ENCODE assay signal across 8 cellular contexts in the genomic region with DNA sequence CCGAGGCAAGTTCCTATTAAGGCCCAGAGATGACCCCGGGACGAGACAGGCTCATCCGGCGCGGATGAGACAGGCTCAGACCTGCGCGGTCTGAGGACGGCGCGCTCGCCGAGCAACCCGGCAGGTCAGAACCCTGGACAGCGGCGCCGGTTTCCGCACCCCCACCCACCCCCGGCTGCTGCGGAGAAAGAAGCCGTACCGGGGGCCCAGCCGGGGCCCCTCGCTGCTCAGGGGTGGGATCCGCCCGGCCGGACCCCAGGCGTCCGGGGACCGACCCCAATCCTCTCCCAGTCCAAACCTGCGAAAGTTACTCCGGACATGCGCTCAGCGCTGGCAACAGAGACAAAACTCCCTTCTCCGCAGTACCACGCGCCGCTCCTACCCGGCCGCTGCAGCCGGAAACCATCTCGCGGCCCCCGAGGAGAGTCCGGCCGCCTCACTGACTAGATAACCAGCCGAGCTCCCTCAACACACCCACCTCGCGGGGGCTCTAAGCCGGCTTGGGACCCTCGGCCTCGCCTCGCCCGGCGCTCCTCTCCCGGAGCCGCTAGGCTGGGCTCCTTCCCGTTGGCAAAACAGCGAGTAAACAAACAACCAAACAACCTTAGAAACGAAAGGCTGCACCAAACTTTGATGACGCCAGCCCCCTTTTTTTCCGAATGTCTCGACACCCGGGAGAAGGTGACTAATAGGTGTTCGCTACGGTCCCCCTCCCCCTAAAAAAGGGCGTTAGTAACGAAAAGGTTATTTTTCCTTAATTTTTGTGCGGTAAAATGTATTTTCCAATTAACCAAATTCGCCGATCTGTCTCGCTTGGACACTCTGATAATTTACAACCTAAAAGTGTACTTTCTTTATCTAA. TPM values are rescaled to one million over a fixed set of nuclear protein-coding genes. Genes with fewer than 3 reads are reported as not detected.
A peak's percentile ranks its signal among the peaks of the same experiment; 100 is the strongest.
DNase-seq lines count a peak whose midpoint lies in the region; ATAC-seq, FAIRE-seq and TF ChIP-seq lines count a peak whose summit lies in the region.

No MANE protein-coding gene starts in this region.

- H3K9ac ChIP-seq in endodermal cell (ENCODE audit: extremely low read depth, low read length, poor library complexity, severe bottlenecking) (no peak overlapping the region), mesendoderm (ENCODE audit: low read length) (no peak overlapping the region)

- H3K4me1 ChIP-seq in endodermal cell (ENCODE audit: control insufficient read depth, insufficient read depth, low read length): no peaks in the 10 kb centered on the region
- H3K4me1 ChIP-seq in mesendoderm (ENCODE audit: control insufficient read depth, low read depth, low read length): no peaks in the 10 kb centered on the region

- no peaks in the 10 kb centered on the region for H3K9me3 ChIP-seq in endodermal cell (ENCODE audit: control insufficient read depth, low read length)

- 1 to 2% methylated on average over 42 to 72 of the region's 72 CpGs for WGBS in endodermal cell (ENCODE audit: insufficient coverage in 1 of 2, insufficient read length in 1 of 2), 2 experiments
- WGBS in mesendoderm (ENCODE audit: extremely low coverage, insufficient coverage, low lambda C conversion rate): no CpG with 5 or more reads among the region's 72 CpGs

- H3K4me2 ChIP-seq in mesendoderm (ENCODE audit: low read length): peak overlapping the region; percentile 8

- intact Hi-C loops in activated CD8-positive, alpha-beta T cell treated with anti-CD3 and anti-CD28 coated beads for 36 hours (cut with micrococcal nuclease): no loop called here

- TF ChIP-seq POLR2A in GM12891 (IDR thresholded peaks at IDR 0.05; ENCODE audit: low read depth, low read length) (no peak), H54 (IDR thresholded peaks at IDR 0.05; ENCODE audit: low read depth, low read length) (no peak)

- no peaks in the 10 kb centered on the region for H3K9me3 Mint-ChIP-seq in activated CD8-positive, alpha-beta T cell treated with anti-CD3 and anti-CD28 coated beads for 36 hours
- H3K9me3 Mint-ChIP-seq in endodermal cell: no peaks in the 10 kb centered on the region
- no peaks in the 10 kb centered on the region for H3K9me3 Mint-ChIP-seq in stimulated activated effector memory CD8-positive, alpha-beta T cell treated with anti-CD3 and anti-CD28 coated beads, Interleukin-12 subunit alpha, Interleukin-12 subunit beta, amount 100 ng/mL, for 72 hours

- H3K18ac ChIP-seq in mesendoderm (ENCODE audit: low read length): no peak overlapping the region

- POLR2A ChIA-PET in activated CD8-positive, alpha-beta T cell treated with anti-CD3 and anti-CD28 coated beads for 36 hours (lab: Charles Lee): no interaction called here

- no peak overlapping the region for H2BK120ac ChIP-seq in mesendoderm (ENCODE audit: low read depth, low read length)

- H3K4me3 Mint-ChIP-seq in activated CD8-positive, alpha-beta T cell treated with anti-CD3 and anti-CD28 coated beads for 36 hours: no peak overlapping the region
- H3K4me3 Mint-ChIP-seq in endodermal cell: peak overlapping the region; percentile 45
- H3K4me3 Mint-ChIP-seq in stimulated activated effector memory CD8-positive, alpha-beta T cell treated with anti-CD3 and anti-CD28 coated beads, Interleukin-12 subunit alpha, Interleukin-12 subunit beta, amount 100 ng/mL, for 72 hours: peak overlapping the region; percentile 59

- no peak overlapping the region for H3K27ac Mint-ChIP-seq in activated CD8-positive, alpha-beta T cell treated with anti-CD3 and anti-CD28 coated beads for 36 hours
- H3K27ac Mint-ChIP-seq in endodermal cell: no peak overlapping the region
- H3K27ac Mint-ChIP-seq in stimulated activated effector memory CD8-positive, alpha-beta T cell treated with anti-CD3 and anti-CD28 coated beads, Interleukin-12 subunit alpha, Interleukin-12 subunit beta, amount 100 ng/mL, for 72 hours: no peak overlapping the region

- H2AK5ac ChIP-seq in mesendoderm (ENCODE audit: low read length): no peak overlapping the region

- no peaks in the 10 kb centered on the region for H3K36me3 Mint-ChIP-seq in activated CD8-positive, alpha-beta T cell treated with anti-CD3 and anti-CD28 coated beads for 36 hours (ENCODE audit: low read depth)
- H3K36me3 Mint-ChIP-seq in endodermal cell (ENCODE audit: low read depth): no peaks in the 10 kb centered on the region
- H3K36me3 Mint-ChIP-seq in stimulated activated effector memory CD8-positive, alpha-beta T cell treated with anti-CD3 and anti-CD28 coated beads, Interleukin-12 subunit alpha, Interleukin-12 subunit beta, amount 100 ng/mL, for 72 hours: no peaks in the 10 kb centered on the region

- H3K23ac ChIP-seq in mesendoderm (ENCODE audit: low read length): no peak overlapping the region

- peaks cover 65% of the 10 kb centered on the region for H3K27me3 Mint-ChIP-seq in activated CD8-positive, alpha-beta T cell treated with anti-CD3 and anti-CD28 coated beads for 36 hours
- peaks cover 96% of the 10 kb centered on the region for H3K27me3 Mint-ChIP-seq in endodermal cell (ENCODE audit: insufficient read depth)

- no peaks in the 10 kb centered on the region for H3K79me2 ChIP-seq in mesendoderm (ENCODE audit: control insufficient read depth, insufficient read depth, low read length)

- H3K36me3 ChIP-seq in endodermal cell (ENCODE audit: control insufficient read depth, insufficient read depth, low read length): no peaks in the 10 kb centered on the region
- H3K36me3 ChIP-seq in mesendoderm (ENCODE audit: control insufficient read depth, insufficient read depth, low read length): no peaks in the 10 kb centered on the region

- H3K56ac ChIP-seq in mesendoderm (ENCODE audit: low read length): no peak overlapping the region

- peak overlapping the region; percentile 69 for H3K4me3 ChIP-seq in endodermal cell (ENCODE audit: low read length)
- no peak overlapping the region for H3K4me3 ChIP-seq in mesendoderm (ENCODE audit: low read length)

- H3K27ac ChIP-seq in endodermal cell (ENCODE audit: low read depth, low read length) (no peak overlapping the region), mesendoderm (ENCODE audit: low read depth, low read length) (no peak overlapping the region)

- H3K79me1 ChIP-seq in mesendoderm (ENCODE audit: low read length): no peaks in the 10 kb centered on the region

- peaks cover 7% of the 10 kb centered on the region for H3K4me1 Mint-ChIP-seq in activated CD8-positive, alpha-beta T cell treated with anti-CD3 and anti-CD28 coated beads for 36 hours (ENCODE audit: low read depth)
- H3K4me1 Mint-ChIP-seq in endodermal cell: peaks cover 7% of the 10 kb centered on the region
- H3K4me1 Mint-ChIP-seq in stimulated activated effector memory CD8-positive, alpha-beta T cell treated with anti-CD3 and anti-CD28 coated beads, Interleukin-12 subunit alpha, Interleukin-12 subunit beta, amount 100 ng/mL, for 72 hours: peaks cover 16% of the 10 kb centered on the region

- peak; percentile 43 for ATAC-seq in HG03520 (IDR thresholded peaks at IDR 0.05; ENCODE audit: unreplicated experiment)
- peak; percentile 93 for ATAC-seq in activated CD8-positive, alpha-beta T cell treated with anti-CD3 and anti-CD28 coated beads for 36 hours
- ATAC-seq in stimulated activated effector memory CD8-positive, alpha-beta T cell treated with anti-CD3 and anti-CD28 coated beads, Interleukin-12 subunit alpha, Interleukin-12 subunit beta, amount 100 ng/mL, for 72 hours: peak; percentile 88

- no peak overlapping the region for H2BK5ac ChIP-seq in mesendoderm (ENCODE audit: low read length)

- no peak overlapping the region for H4K5ac ChIP-seq in mesendoderm (ENCODE audit: low read length)

- no peak overlapping the region for H3K4ac ChIP-seq in mesendoderm (ENCODE audit: low read depth, low read length)

- CTCF ChIA-PET in activated CD8-positive, alpha-beta T cell treated with anti-CD3 and anti-CD28 coated beads for 36 hours (lab: Charles Lee): interaction anchor here (0.7 kb wide), 1 partner anchor 520 kb away, joined by 3 read pairs; no protein-coding TSS in a partner anchor

- no peak overlapping the region for H2BK15ac ChIP-seq in mesendoderm (replicated peaks; ENCODE audit: low read depth)

- DNase-seq in GM12891 (ENCODE audit: insufficient read length, low spot score) (peak; percentile 80), endodermal cell (peak; percentile 92), mesendoderm (peak; percentile 76), H54 (ENCODE audit: insufficient read length, low spot score) (no peak), H4 (ENCODE audit: low spot score) (no peak)
- DNase-seq in activated CD8-positive, alpha-beta T cell treated with anti-CD3 and anti-CD28 coated beads for 36 hours: peak; percentile 63
- peak; percentile 61 to 81 for DNase-seq in stimulated activated effector memory CD8-positive, alpha-beta T cell treated with anti-CD3 and anti-CD28 coated beads, Interleukin-12 subunit alpha, Interleukin-12 subunit beta, amount 100 ng/mL, for 72 hours (ENCODE audit: low spot score in 2 of 2)

- H4K8ac ChIP-seq in mesendoderm (ENCODE audit: low read depth, low read length): no peak overlapping the region

- H3K27me3 ChIP-seq in endodermal cell (ENCODE audit: control insufficient read depth, insufficient read depth, low read length, poor library complexity, severe bottlenecking): peaks cover 100% of the 10 kb centered on the region
- peaks cover 36% of the 10 kb centered on the region for H3K27me3 ChIP-seq in mesendoderm (ENCODE audit: insufficient read depth, low read length, poor library complexity)

- TF ChIP-seq CTCF in activated CD8-positive, alpha-beta T cell treated with anti-CD3 and anti-CD28 coated beads for 36 hours (IDR thresholded peaks at IDR 0.05): no peak
- TF ChIP-seq CTCF in endodermal cell (conservative IDR thresholded peaks at IDR 0.05): no peak

- no peak for FAIRE-seq in GM12891 (lab: Jason Lieb, UNC)
- FAIRE-seq in H54 (lab: Jason Lieb, UNC): no peak

TF ChIP-seq in GM12891, 5 proteins besides CTCF, POLR2A, EP300 and RAD21:
- TF ChIP-seq SPI1 (IDR thresholded peaks at IDR 0.05; ENCODE audit: low read depth, low read length): no peak

RNA-seq across cellular contexts. Expression of a gene that starts 2.3 kb away (rescaled TPM):
- not detected for polyA plus RNA-seq in GM12891 (2012; ENCODE audit: low read depth, missing spikeins)
- not detected for total RNA-seq in activated CD8-positive, alpha-beta T cell treated with anti-CD3 and anti-CD28 coated beads for 36 hours
- total RNA-seq in endodermal cell: not detected
- 0.82 TPM for polyA plus RNA-seq in endodermal cell (2013, experiment 1 of 2)
- 0.17 TPM for polyA plus RNA-seq in endodermal cell (2013, experiment 2 of 2)
- polyA plus RNA-seq in mesendoderm (2013, experiment 1 of 2): not detected
- polyA plus RNA-seq in mesendoderm (2013, experiment 2 of 2): not detected
- total RNA-seq in H4 (2014; rRNA removed; shearing (Covaris generic)): not detected in 2 replicates

Comparison
In these comparisons a context has a peak if more than half of its experiments do, and no peak if none do; other contexts are left out.
1. DNase-seq: peak in GM12891 (single experiment), activated CD8-positive, alpha-beta T cell treated with anti-CD3 and anti-CD28 coated beads for 36 hours (single experiment), endodermal cell (single experiment), mesendoderm (single experiment) and stimulated activated effector memory CD8-positive, alpha-beta T cell treated with anti-CD3 and anti-CD28 coated beads, Interleukin-12 subunit alpha, Interleukin-12 subunit beta, amount 100 ng/mL, for 72 hours (2 of 2); none in H54 (single experiment) and H4 (single experiment).
2. ATAC-seq: peak in every context shown above with its lines; median percentile 93 in activated CD8-positive, alpha-beta T cell treated with anti-CD3 and anti-CD28 coated beads for 36 hours; 88 in stimulated activated effector memory CD8-positive, alpha-beta T cell treated with anti-CD3 and anti-CD28 coated beads, Interleukin-12 subunit alpha, Interleukin-12 subunit beta, amount 100 ng/mL, for 72 hours; 43 in HG03520.